11 cellular contexts compared by ENCODE assay signal in genomic region chr20:50294164-50295088, GRCh38.
A peak's percentile ranks its signal among the peaks of the same experiment; 100 is the strongest.
DNase-seq lines count a peak whose midpoint lies in the region; TF ChIP-seq lines count a peak whose summit lies in the region.
"Had no signal": no experiment of that assay in that cellular context is flagged by ENCODE, and none has a peak within 500 bp of the region (broad histone marks: within the 10 kb centered on the region; RNA-seq: fewer than 3 reads in every experiment).

No MANE protein-coding gene starts in this region.

- no peaks in the 10 kb centered on the region for H3K9me3 ChIP-seq in BLaER1 treated with 17β-estradiol and CSF1 and Interleukin-3, amounts not matched to agents 10 nM and 100 nM (replicated peaks in 1 of 11)
- H3K9me3 ChIP-seq in NT2/D1 (ENCODE audit: insufficient read depth, low read length) = no peaks in the 10 kb centered on the region
- no peaks in the 10 kb centered on the region for H3K9me3 ChIP-seq in esophagus muscularis mucosa
- H3K9me3 ChIP-seq: BE2C had no signal

- H4K20me1 ChIP-seq in BLaER1 treated with 17β-estradiol and CSF1 and Interleukin-3, amounts not matched to agents 10 nM and 100 nM = peaks cover 0 to 15% (median 0%) of the 10 kb centered on the region in 11 experiments; a peak in 3 of 22 replicates

- H3K4me2 ChIP-seq in BLaER1 treated with 17β-estradiol and CSF1 and Interleukin-3, amounts not matched to agents 10 nM and 100 nM = peak overlapping the region in 10 of 11 experiments; percentile 72 to 96 (median 86); a peak in 19 of 22 replicates

- H3K27ac ChIP-seq in BLaER1 treated with 17β-estradiol and CSF1 and Interleukin-3, amounts not matched to agents 10 nM and 100 nM = peak overlapping the region in 1 of 11 experiments; percentile 14; a peak in 4 of 22 replicates
- H3K27ac ChIP-seq in esophagus muscularis mucosa (replicated peaks in 1 of 4) (peak overlapping the region; percentile 73 to 82 (median 79)), rectal smooth muscle tissue (ENCODE audit: low read depth, low read length) (peak overlapping the region; percentile 17)

- no peak for TF ChIP-seq EP300 in esophagus muscularis mucosa (IDR thresholded peaks at IDR 0.05)

- 89% methylated on average over 15 of the region's 18 CpGs for WGBS in esophagus muscularis mucosa

- H3K36me3 ChIP-seq in BLaER1 treated with 17β-estradiol and CSF1 and Interleukin-3, amounts not matched to agents 10 nM and 100 nM = no peaks in the 10 kb centered on the region
- no peaks in the 10 kb centered on the region for H3K36me3 ChIP-seq in NT2/D1 (ENCODE audit: insufficient read depth, insufficient read length, low read length)
- no peaks in the 10 kb centered on the region for H3K36me3 ChIP-seq in esophagus muscularis mucosa
- no peaks in the 10 kb centered on the region for H3K36me3 ChIP-seq in rectal smooth muscle tissue (ENCODE audit: control insufficient read depth, insufficient read depth, low read length)
- H3K36me3 ChIP-seq: BE2C had no signal

- no peak for TF ChIP-seq POLR2A in esophagus muscularis mucosa (IDR thresholded peaks at IDR 0.05; ENCODE audit: low read depth)

- DNase-seq in NT2/D1 (ENCODE audit: low read depth, low spot score) (no peak), esophagus muscularis mucosa (ENCODE audit: extremely low spot score) (no peak), NCI-H82 treated with DMSO at 0.1 percent for 48 hours (lab: John Stamatoyannopoulos, UW; ENCODE audit: unreplicated experiment) (no peak), NCI-H2107 treated with DMSO at 0.1 percent for 48 hours (lab: John Stamatoyannopoulos, UW; ENCODE audit: unreplicated experiment) (no peak), CD1c-positive myeloid dendritic cell (ENCODE audit: extremely low spot score) (no peak), middle frontal gyrus (ENCODE audit: extremely low spot score, low spot score) (no peak)
- DNase-seq: BE2C, dermis blood vessel endothelial cell, NCI-H526 treated with DMSO at 0.1 percent for 48 hours had no signal

- no peak overlapping the region; a peak in 1 of 22 replicates for H3K9ac ChIP-seq in BLaER1 treated with 17β-estradiol and CSF1 and Interleukin-3, amounts not matched to agents 10 nM and 100 nM
- H3K9ac ChIP-seq in NT2/D1 (ENCODE audit: insufficient read length, low read depth) (peak overlapping the region; percentile 6), rectal smooth muscle tissue (ENCODE audit: low read length) (no peak overlapping the region)

- intact Hi-C loops in esophagus muscularis mucosa (cut with DNase I) = no loop called here

- H3K4me3 ChIP-seq in BLaER1 treated with 17β-estradiol and CSF1 and Interleukin-3, amounts not matched to agents 10 nM and 100 nM = no peak overlapping the region
- H3K4me3 ChIP-seq in NT2/D1 (ENCODE audit: insufficient read length, low read depth) (no peak overlapping the region), esophagus muscularis mucosa (no peak overlapping the region), rectal smooth muscle tissue (ENCODE audit: low read length) (no peak overlapping the region)

- no peak for TF ChIP-seq CTCF in esophagus muscularis mucosa (IDR thresholded peaks at IDR 0.05)

- peaks cover 40 to 89% (median 69%) of the 10 kb centered on the region in 10 experiments for H3K4me1 ChIP-seq in BLaER1 treated with 17β-estradiol and CSF1 and Interleukin-3, amounts not matched to agents 10 nM and 100 nM
- H3K4me1 ChIP-seq in NT2/D1 (ENCODE audit: insufficient read depth, insufficient read length) (peaks cover 20% of the 10 kb centered on the region), esophagus muscularis mucosa (peaks cover 19 to 49% (median 42%) of the 10 kb centered on the region in 4 donors), rectal smooth muscle tissue (ENCODE audit: control insufficient read depth, insufficient read depth, low read length) (peaks cover 11% of the 10 kb centered on the region)

- peaks cover 0 to 13% (median 0%) of the 10 kb centered on the region in 11 experiments; a peak in 4 of 22 replicates for H3K27me3 ChIP-seq in BLaER1 treated with 17β-estradiol and CSF1 and Interleukin-3, amounts not matched to agents 10 nM and 100 nM
- H3K27me3 ChIP-seq in NT2/D1 (ENCODE audit: insufficient read depth, insufficient read length) (no peaks in the 10 kb centered on the region), esophagus muscularis mucosa (no peaks in the 10 kb centered on the region), rectal smooth muscle tissue (ENCODE audit: control insufficient read depth, insufficient read depth, low read length) (no peaks in the 10 kb centered on the region)
- H3K27me3 ChIP-seq: BE2C had no signal
